In the genomic region with DNA sequence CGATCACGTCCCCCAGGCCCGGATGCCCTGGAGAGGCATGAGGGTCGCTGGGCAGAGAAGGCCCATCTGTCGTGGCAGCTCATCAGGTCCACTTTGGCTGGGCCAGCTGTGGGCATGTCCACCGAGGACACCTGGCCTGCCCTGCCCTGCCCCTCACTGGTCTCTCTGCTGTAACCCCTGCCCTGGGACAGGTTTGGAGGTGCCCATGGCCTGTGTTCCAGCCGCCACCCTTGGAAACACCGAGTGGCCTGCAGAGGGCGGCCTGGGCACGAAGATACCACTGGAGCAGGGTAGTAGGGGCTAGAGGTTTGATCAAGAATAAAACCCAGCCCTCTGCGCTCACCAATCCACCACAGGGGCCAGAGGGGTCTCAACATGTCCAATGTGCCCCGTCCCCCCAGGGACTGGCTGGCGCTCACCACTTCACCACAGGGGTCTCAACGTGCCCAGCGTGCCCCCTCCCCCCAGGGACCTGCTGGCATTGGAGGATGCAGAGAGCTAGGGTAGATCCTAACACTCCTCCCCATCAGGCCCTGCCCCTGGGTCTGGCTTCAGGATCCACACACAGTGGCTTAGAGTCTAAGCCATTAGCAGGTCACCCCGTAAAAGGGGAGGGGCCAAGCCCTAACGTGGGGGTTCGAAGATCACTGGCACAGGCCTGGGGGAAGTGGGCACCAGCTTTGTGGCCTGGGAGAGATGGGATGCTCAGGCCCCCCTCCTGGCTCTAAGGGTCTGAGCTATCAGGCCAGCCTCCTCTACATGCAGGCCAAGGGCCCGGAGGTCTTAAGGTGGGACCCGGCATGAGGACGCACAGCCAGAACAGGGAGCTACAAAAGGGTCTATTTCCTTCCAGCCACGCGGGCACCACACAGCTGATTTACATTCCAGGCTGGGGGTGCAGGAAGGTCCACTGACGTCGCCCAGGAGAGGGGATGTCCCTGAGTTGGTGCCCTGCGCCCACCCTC, we compare ENCODE assay signal across 8 cellular contexts. TPM values are rescaled to one million over a fixed set of nuclear protein-coding genes. Genes with fewer than 3 reads are reported as not detected.
DNase-seq lines count a peak whose midpoint lies in the region; ATAC-seq and TF ChIP-seq lines count a peak whose summit lies in the region.

No MANE protein-coding gene starts in this region.

- TF ChIP-seq EP300 in esophagus muscularis mucosa (IDR thresholded peaks at IDR 0.05), result no peak

- intact Hi-C loops in esophagus muscularis mucosa (cut with DNase I) (loop anchor here (1.0 kb wide), 1 partner anchor 90 kb away; no protein-coding TSS in a partner anchor), tibial artery (cut with DNase I; ENCODE audit: low total_unique reads) (loop anchor here (10.0 kb wide), 1 partner anchor 192 kb away; no protein-coding TSS in a partner anchor)

- H3K4me1 Mint-ChIP-seq in nephron progenitor cell, result peaks cover 19% of the 10 kb centered on the region

- TF ChIP-seq CTCF in esophagus muscularis mucosa (IDR thresholded peaks at IDR 0.05), result peak; percentile 62 to 74 (median 67)
- peak; percentile 41 for TF ChIP-seq CTCF in nephron progenitor cell (IDR thresholded peaks at IDR 0.05)
- peak; percentile 68 to 72 for TF ChIP-seq CTCF in tibial artery (IDR thresholded peaks at IDR 0.05)

- no peaks in the 10 kb centered on the region for H3K36me3 Mint-ChIP-seq in nephron progenitor cell (ENCODE audit: low read depth)

- H3K27me3 ChIP-seq in NT2/D1 (ENCODE audit: insufficient read depth, insufficient read length) (no peaks in the 10 kb centered on the region), esophagus muscularis mucosa (peaks cover 0 to 2% (median 0%) of the 10 kb centered on the region in 4 donors), tibial artery (peaks cover 0 to 20% of the 10 kb centered on the region in 2 donors)

- H3K27ac Mint-ChIP-seq in nephron progenitor cell, result no peak overlapping the region

- WGBS in esophagus muscularis mucosa, result 41% methylated on average over 17 of the region's 26 CpGs

- H3K4me1 ChIP-seq in NT2/D1 (ENCODE audit: insufficient read depth, insufficient read length) (peaks cover 19% of the 10 kb centered on the region), esophagus muscularis mucosa (peaks cover 24 to 49% (median 44%) of the 10 kb centered on the region in 4 donors), tibial artery (peaks cover 0 to 39% (median 24%) of the 10 kb centered on the region in 4 donors)

- no peaks in the 10 kb centered on the region for H3K9me3 ChIP-seq in NT2/D1 (ENCODE audit: insufficient read depth, low read length)
- no peaks in the 10 kb centered on the region for H3K9me3 ChIP-seq in esophagus muscularis mucosa
- no peaks in the 10 kb centered on the region for H3K9me3 ChIP-seq in tibial artery

- H3K27ac ChIP-seq in esophagus muscularis mucosa (replicated peaks in 1 of 4), result peak overlapping the region; percentile 72 to 83 (median 78)
- H3K27ac ChIP-seq in tibial artery, result peak overlapping the region; percentile 70 to 76

- peak; percentile 64 for DNase-seq in NCI-H748 (lab: John Stamatoyannopoulos, UW; ENCODE audit: unreplicated experiment)
- no peak for DNase-seq in NCI-H748 treated with DMSO at 0.1 percent for 48 hours (lab: John Stamatoyannopoulos, UW)
- no peak for DNase-seq in NT2/D1 (ENCODE audit: low read depth, low spot score)
- peak; percentile 77 for DNase-seq in activated T-cell treated with anti-CD3 and anti-CD28 coated beads, Interleukin-2, amount 50 U/mL, for 1 hour
- DNase-seq in esophagus muscularis mucosa (ENCODE audit: extremely low spot score), result no peak
- DNase-seq in nephron progenitor cell, result peak; percentile 64
- peak; percentile 79 to 87 for DNase-seq in tibial artery

- ATAC-seq in GM19351 (IDR thresholded peaks at IDR 0.05; ENCODE audit: unreplicated experiment), result no peak

- H3K9ac ChIP-seq in NT2/D1 (ENCODE audit: insufficient read length, low read depth), result peak overlapping the region; percentile 70

- no peak for TF ChIP-seq POLR2A in esophagus muscularis mucosa (IDR thresholded peaks at IDR 0.05; ENCODE audit: low read depth)

- H3K9me3 Mint-ChIP-seq in nephron progenitor cell, result no peaks in the 10 kb centered on the region

- H3K36me3 ChIP-seq in NT2/D1 (ENCODE audit: insufficient read depth, insufficient read length, low read length) (peaks cover 23% of the 10 kb centered on the region), esophagus muscularis mucosa (peaks cover 0 to 23% (median 7%) of the 10 kb centered on the region in 4 donors), tibial artery (peaks cover 0 to 3% (median 0%) of the 10 kb centered on the region in 3 donors)

- H3K4me3 ChIP-seq in NT2/D1 (ENCODE audit: insufficient read length, low read depth), result no peak overlapping the region
- peak overlapping the region; percentile 68 to 82 (median 76) for H3K4me3 ChIP-seq in esophagus muscularis mucosa
- H3K4me3 ChIP-seq in tibial artery, result peak overlapping the region; percentile 66 to 70

- no peaks in the 10 kb centered on the region for H3K27me3 Mint-ChIP-seq in nephron progenitor cell (ENCODE audit: low read depth, poor library complexity)

- H3K4me3 Mint-ChIP-seq in nephron progenitor cell, result no peak overlapping the region

RNA-seq across cellular contexts. Expression of a gene that starts 1.3 kb away (rescaled TPM):
- total RNA-seq in esophagus muscularis mucosa, result 10 to 100 TPM; 10.2 to 19.5 (median 17.4) TPM

RNA-seq across cellular contexts. Expression of a gene that starts 7.5 kb away (rescaled TPM):
- 10 to 100 TPM; 20.2 to 38.0 (median 30.0) TPM for total RNA-seq in esophagus muscularis mucosa

RNA-seq across cellular contexts. Expression of a gene that starts 9.1 kb away (rescaled TPM):
- total RNA-seq in esophagus muscularis mucosa, result 10 to 100 TPM in 3 of 4 donors, 1 to 10 TPM in 1; 5.8 to 22.9 (median 16.1) TPM

RNA-seq across cellular contexts. Expression of a gene that starts 17.8 kb away (rescaled TPM):
- 10 to 100 TPM in 2 of 4 donors, 1 to 10 TPM in 2; 3.7 to 12.5 (median 10.1) TPM for total RNA-seq in esophagus muscularis mucosa

RNA-seq across cellular contexts. Expression of a gene that starts 51.6 kb away (rescaled TPM):
- total RNA-seq in esophagus muscularis mucosa, result 10 to 100 TPM; 22.4 to 41.0 (median 23.0) TPM

Comparison
In these comparisons a context has a peak if more than half of its experiments do, and no peak if none do; other contexts are left out.
1. DNase-seq: peak in NCI-H748 (single experiment), activated T-cell treated with anti-CD3 and anti-CD28 coated beads, Interleukin-2, amount 50 U/mL, for 1 hour (single experiment), nephron progenitor cell (single experiment) and tibial artery (2 of 2); none in NCI-H748 treated with DMSO at 0.1 percent for 48 hours (single experiment), NT2/D1 (single experiment) and esophagus muscularis mucosa (single experiment).
2. Peak in every context shown above with its lines, with median percentiles within 50 percentile points of each other: CTCF ChIP-seq.